13 cellular contexts compared by ENCODE assay signal in genomic region chr14:81176224-81176623, GRCh38. TPM values are rescaled to one million over a fixed set of nuclear protein-coding genes. Genes with fewer than 3 reads are reported as not detected.
DNase-seq lines count a peak whose midpoint lies in the region; ATAC-seq and TF ChIP-seq lines count a peak whose summit lies in the region.
"Had no signal": no experiment of that assay in that cellular context is flagged by ENCODE, and none has a peak within 500 bp of the region (broad histone marks: within the 10 kb centered on the region; RNA-seq: fewer than 3 reads in every experiment).

No MANE protein-coding gene starts in this region.

- H3K27me3 Mint-ChIP-seq in naive B cell (no peaks in the 10 kb centered on the region), endodermal cell (ENCODE audit: insufficient read depth) (no peaks in the 10 kb centered on the region)
- H3K27me3 Mint-ChIP-seq: activated naive CD8-positive, alpha-beta T cell treated with anti-CD3 and anti-CD28 coated beads for 36 hours; type B pancreatic cell had no signal

- TF ChIP-seq POLR2A in heart left ventricle (IDR thresholded peaks at IDR 0.05): no peak
- TF ChIP-seq POLR2A in body of pancreas (IDR thresholded peaks at IDR 0.05): no peak

- ATAC-seq in heart left ventricle (peak in 2 of 4 donors; percentile 55 to 68), Right ventricle myocardium inferior (no peak), body of pancreas (no peak), naive B cell (ENCODE audit: low read depth in 2 of 2) (peak; percentile 49 to 56)

- H3K36me3 Mint-ChIP-seq in naive B cell: peaks cover 0 to 7% of the 10 kb centered on the region in 2 donors
- peaks cover 15% of the 10 kb centered on the region for H3K36me3 Mint-ChIP-seq in endodermal cell (ENCODE audit: low read depth)

- H3K9me3 ChIP-seq in heart left ventricle: no peaks in the 10 kb centered on the region
- H3K9me3 ChIP-seq in body of pancreas: no peaks in the 10 kb centered on the region
- no peaks in the 10 kb centered on the region for H3K9me3 ChIP-seq in endodermal cell (ENCODE audit: control insufficient read depth, low read length)
- H3K9me3 ChIP-seq in MG63: no peaks in the 10 kb centered on the region

- H3K36me3 ChIP-seq in heart left ventricle (peaks cover 0 to 27% (median 15%) of the 10 kb centered on the region in 9 donors), body of pancreas (replicated peaks in 1 of 2; ENCODE audit: insufficient read depth in 1 of 2, low read depth in 2 of 2) (peaks cover 0 to 3% of the 10 kb centered on the region in 2 donors), endodermal cell (ENCODE audit: control insufficient read depth, insufficient read depth, low read length) (peaks cover 39% of the 10 kb centered on the region), brain microvascular endothelial cell (replicated peaks) (no peaks in the 10 kb centered on the region), MG63 (no peaks in the 10 kb centered on the region)

- H3K4me1 ChIP-seq in heart left ventricle (peaks cover 0 to 42% (median 2%) of the 10 kb centered on the region in 12 donors), body of pancreas (peaks cover 20% of the 10 kb centered on the region), endodermal cell (ENCODE audit: control insufficient read depth, insufficient read depth, low read length) (no peaks in the 10 kb centered on the region)

- no peaks in the 10 kb centered on the region for H3K27me3 ChIP-seq in heart left ventricle
- no peaks in the 10 kb centered on the region for H3K27me3 ChIP-seq in body of pancreas
- H3K27me3 ChIP-seq in endodermal cell (ENCODE audit: control insufficient read depth, insufficient read depth, low read length, poor library complexity, severe bottlenecking): no peaks in the 10 kb centered on the region
- no peaks in the 10 kb centered on the region for H3K27me3 ChIP-seq in brain microvascular endothelial cell (replicated peaks)
- H3K27me3 ChIP-seq in MG63: no peaks in the 10 kb centered on the region

- H3K9me3 Mint-ChIP-seq in naive B cell (no peaks in the 10 kb centered on the region), endodermal cell (no peaks in the 10 kb centered on the region)
- H3K9me3 Mint-ChIP-seq: activated naive CD8-positive, alpha-beta T cell treated with anti-CD3 and anti-CD28 coated beads for 36 hours; type B pancreatic cell had no signal

- peak in 4 of 5 donors; percentile 25 to 60 (median 34) for DNase-seq in heart left ventricle
- no peak for DNase-seq in Right ventricle myocardium inferior (ENCODE audit: missing footprints)
- peak in 3 of 4 donors; percentile 20 to 61 (median 57) for DNase-seq in body of pancreas
- DNase-seq in naive B cell: no peak
- DNase-seq in endodermal cell: no peak
- DNase-seq in brain microvascular endothelial cell: no peak
- no peak for DNase-seq in MG63
- no peak for DNase-seq in RKO (ENCODE audit: low spot score)
- DNase-seq: activated naive CD8-positive, alpha-beta T cell treated with anti-CD3 and anti-CD28 coated beads for 36 hours; DMS79; H7; T1000 had no signal

- H3K4me3 Mint-ChIP-seq in naive B cell (peak overlapping the region in 1 of 8 donors; percentile 11), endodermal cell (no peak overlapping the region)
- H3K4me3 Mint-ChIP-seq: activated naive CD8-positive, alpha-beta T cell treated with anti-CD3 and anti-CD28 coated beads for 36 hours; type B pancreatic cell had no signal

- H3K4me3 ChIP-seq in heart left ventricle (no peak overlapping the region), body of pancreas (no peak overlapping the region), endodermal cell (ENCODE audit: low read length) (no peak overlapping the region), brain microvascular endothelial cell (ENCODE audit: low read depth, low read length) (no peak overlapping the region), MG63 (no peak overlapping the region)

- WGBS in heart left ventricle, 4 donors: 89 to 96% (median 94%) methylated on average over 2 of the region's 2 CpGs
- 83 to 90% methylated on average over 2 of the region's 2 CpGs for WGBS in body of pancreas, 2 donors
- WGBS in endodermal cell (ENCODE audit: insufficient coverage in 1 of 2, insufficient read length in 1 of 2), 2 experiments: 95 to 100% methylated on average over 1 to 2 of the region's 2 CpGs

- H3K4me1 Mint-ChIP-seq in naive B cell (peaks cover 15 to 22% (median 22%) of the 10 kb centered on the region in 3 donors), endodermal cell (no peaks in the 10 kb centered on the region)

- TF ChIP-seq CTCF in heart left ventricle (IDR thresholded peaks at IDR 0.05): no peak
- no peak for TF ChIP-seq CTCF in body of pancreas (IDR thresholded peaks at IDR 0.05)
- TF ChIP-seq CTCF in endodermal cell (conservative IDR thresholded peaks at IDR 0.05): no peak
- no peak for TF ChIP-seq CTCF in brain microvascular endothelial cell (IDR thresholded peaks at IDR 0.05; ENCODE audit: low read depth, low read length, missing control alignments)

- H3K27ac ChIP-seq in heart left ventricle (peak overlapping the region in 1 of 12 donors; percentile 77), body of pancreas (peak overlapping the region in 1 of 4 donors; percentile 14), endodermal cell (ENCODE audit: low read depth, low read length) (no peak overlapping the region), brain microvascular endothelial cell (no peak overlapping the region)

- no peak overlapping the region for H3K9ac ChIP-seq in endodermal cell (ENCODE audit: extremely low read depth, low read length, poor library complexity, severe bottlenecking)

- in situ Hi-C loops in brain microvascular endothelial cell (cut with HindIII; ENCODE audit: low pct_ligation_motif_present, low sequenced_read_pairs): no loop called here

- peak overlapping the region in 2 of 6 donors; percentile 17 to 27 for H3K27ac Mint-ChIP-seq in naive B cell
- no peak overlapping the region for H3K27ac Mint-ChIP-seq in endodermal cell
- H3K27ac Mint-ChIP-seq: activated naive CD8-positive, alpha-beta T cell treated with anti-CD3 and anti-CD28 coated beads for 36 hours; type B pancreatic cell had no signal

- intact Hi-C loops in heart left ventricle (cut with DNase I) (loop anchor here in 3 of 10 donors (5.0 to 10.0 kb wide), 3 partner anchors 221 to 234 kb away; partner anchors contain the start of genes CEP128 (in 2 of the 3) and TSHR (in 1 of the 3)), Right ventricle myocardium inferior (cut with DNase I) (no loop called here), body of pancreas (cut with DNase I) (no loop called here)

RNA-seq across cellular contexts. Expression of gene GTF2A1, which starts 44.5 kb away (rescaled TPM):
- 10 to 100 TPM; 12.7 to 31.3 (median 23.3) TPM for total RNA-seq in heart left ventricle
- polyA plus RNA-seq in heart left ventricle: 1 to 10 TPM; 3.4 to 9.0 TPM
- total RNA-seq in Right ventricle myocardium inferior: 17.3 TPM
- 1 to 10 TPM; 4.0 to 9.3 TPM for total RNA-seq in body of pancreas
- 10 to 100 TPM in 5 of 6 donors, 1 to 10 TPM in 1; 7.5 to 18.6 (median 13.0) TPM for polyA plus RNA-seq in naive B cell (ENCODE audit: low read depth in 6 of 6)
- 10 to 100 TPM; 34.3 to 34.4 TPM for total RNA-seq in endodermal cell
- 31.2 TPM for polyA plus RNA-seq in endodermal cell (2013, experiment 1 of 2)
- polyA plus RNA-seq in endodermal cell (2013, experiment 2 of 2): 38.5 TPM
- total RNA-seq in MG63 (2014; rRNA removed; shearing (Covaris generic); ENCODE audit: low replicate concordance): 16.1 and 22.8 TPM in 2 replicates

Comparison
In these comparisons a context has a peak if more than half of its experiments do, and no peak if none do; other contexts are left out.
1. DNase-seq: peak in heart left ventricle (4 of 5) and body of pancreas (3 of 4); none in Right ventricle myocardium inferior (single experiment), naive B cell (single experiment), endodermal cell (single experiment), brain microvascular endothelial cell (single experiment), MG63 (single experiment) and RKO (single experiment).
2. ATAC-seq: peak in naive B cell (2 of 2); none in Right ventricle myocardium inferior (single experiment) and body of pancreas (single experiment).